In genomic region chr11:111601636-111601978, GRCh38 we compare ENCODE assay signal across 8 cellular contexts. TPM values are rescaled to one million over a fixed set of nuclear protein-coding genes. Genes with fewer than 3 reads are reported as not detected.
DNase-seq lines count a peak whose midpoint lies in the region; ATAC-seq and TF ChIP-seq lines count a peak whose summit lies in the region.

No MANE protein-coding gene starts in this region.

- H3K27me3 Mint-ChIP-seq in naive thymus-derived CD8-positive, alpha-beta T cell = no peaks in the 10 kb centered on the region

- peak overlapping the region; percentile 32 to 63 for H3K9ac ChIP-seq in colonic mucosa (ENCODE audit: low read depth in 2 of 2, low read length in 2 of 2)

- H3K4me1 ChIP-seq in colonic mucosa = no peaks in the 10 kb centered on the region

- intact Hi-C loops in colonic mucosa (cut with DNase I) = loop anchor here (10.0 kb wide), 1 partner anchor 113 kb away; no protein-coding TSS in a partner anchor

- H3K4me3 Mint-ChIP-seq in naive thymus-derived CD8-positive, alpha-beta T cell = peak overlapping the region; percentile 89 to 97 (median 94)

- H3K27ac ChIP-seq in KOPT-K1 (ENCODE audit: low read depth, low read length, poor library complexity, severe bottlenecking) (peak overlapping the region; percentile 68), colonic mucosa (peak overlapping the region; percentile 97)

- no peak for ATAC-seq in naive thymus-derived CD8-positive, alpha-beta T cell
- no peak for ATAC-seq in GM19395 (IDR thresholded peaks at IDR 0.05; ENCODE audit: unreplicated experiment)
- no peak for ATAC-seq in GM18873 (IDR thresholded peaks at IDR 0.05; ENCODE audit: low FRiP score, unreplicated experiment)

- H3K27me3 ChIP-seq in colonic mucosa = no peaks in the 10 kb centered on the region

- no peak for TF ChIP-seq CTCF in AG09309 (IDR thresholded peaks at IDR 0.05; ENCODE audit: control insufficient read depth, insufficient read depth, low read depth, low read length, missing control alignments)
- no peak for TF ChIP-seq CTCF in colonic mucosa (IDR thresholded peaks at IDR 0.05)

- peak overlapping the region; percentile 37 for H3K4me3 ChIP-seq in AG09309 (ENCODE audit: control insufficient read depth, low read depth, low read length)
- H3K4me3 ChIP-seq in colonic mucosa = peak overlapping the region; percentile 93

- no peaks in the 10 kb centered on the region for H3K36me3 ChIP-seq in KOPT-K1 (ENCODE audit: insufficient read depth, low read length)
- H3K36me3 ChIP-seq in colonic mucosa = no peaks in the 10 kb centered on the region

- DNase-seq in AG09309 (ENCODE audit: low read depth) (no peak), colonic mucosa (no peak), GM19238 (ENCODE audit: insufficient read length, low spot score) (no peak), Kasumi-1 (lab: John Stamatoyannopoulos, UW) (no peak)
- no peak for DNase-seq in naive thymus-derived CD8-positive, alpha-beta T cell

- peak overlapping the region; percentile 65 to 99 (median 96) for H3K27ac Mint-ChIP-seq in naive thymus-derived CD8-positive, alpha-beta T cell

- H3K9me3 ChIP-seq in KOPT-K1 (ENCODE audit: insufficient read depth, low read length, poor library complexity, severe bottlenecking) (no peaks in the 10 kb centered on the region), colonic mucosa (no peaks in the 10 kb centered on the region)

- H3K9me3 Mint-ChIP-seq in naive thymus-derived CD8-positive, alpha-beta T cell = no peaks in the 10 kb centered on the region

- H3K4me1 Mint-ChIP-seq in naive thymus-derived CD8-positive, alpha-beta T cell = peaks cover 10 to 27% (median 24%) of the 10 kb centered on the region in 4 donors

- POLR2A ChIA-PET in naive thymus-derived CD8-positive, alpha-beta T cell (lab: Charles Lee) = interaction anchor here (1.7 kb wide), 1 partner anchor 165 kb away, joined by 4 read pairs; the partner anchor contains the start of gene PPP2R1B

- no peaks in the 10 kb centered on the region for H3K36me3 Mint-ChIP-seq in naive thymus-derived CD8-positive, alpha-beta T cell

RNA-seq across cellular contexts. Expression of gene SIK2, which starts 0.6 kb away (rescaled TPM):
- 10 to 100 TPM; 16.2 to 21.3 TPM for total RNA-seq in colonic mucosa
- total RNA-seq in naive thymus-derived CD8-positive, alpha-beta T cell = 10 to 100 TPM; 11.1 to 11.6 TPM
- polyA plus RNA-seq in naive thymus-derived CD8-positive, alpha-beta T cell = under 1 TPM; 0.14 to 0.33 (median 0.16) TPM
